ENCODE assay signal across 9 cellular contexts in genomic region chr19:1469200-1469935, GRCh38. TPM values are rescaled to one million over a fixed set of nuclear protein-coding genes. Genes with fewer than 3 reads are reported as not detected.
DNase-seq lines count a peak whose midpoint lies in the region; ATAC-seq and TF ChIP-seq lines count a peak whose summit lies in the region.
"Had no signal": no experiment of that assay in that cellular context is flagged by ENCODE, and none has a peak within 500 bp of the region (broad histone marks: within the 10 kb centered on the region; RNA-seq: fewer than 3 reads in every experiment).

No MANE protein-coding gene starts in this region.

- TF ChIP-seq RAD21 in HCT116 (IDR thresholded peaks at IDR 0.05; ENCODE audit: low read depth): no peak

- H3K27ac ChIP-seq in HCT116 (ENCODE audit: low read depth, low read length): peak overlapping the region; percentile 91
- peak overlapping the region; percentile 71 for H3K27ac ChIP-seq in WERI-Rb-1
- no peak overlapping the region for H3K27ac ChIP-seq in left ventricle myocardium inferior (replicated peaks)

- no peaks in the 10 kb centered on the region; a peak in 1 of 4 replicates for H3K36me3 ChIP-seq in HCT116 (ENCODE audit: control insufficient read depth in 1 of 2, insufficient read depth in 2 of 2, low read length in 2 of 2)
- H3K36me3 ChIP-seq in WERI-Rb-1: peaks cover 20% of the 10 kb centered on the region
- H3K36me3 ChIP-seq in left ventricle myocardium inferior: no peaks in the 10 kb centered on the region

- H3K36me3 Mint-ChIP-seq in stimulated activated effector memory CD8-positive, alpha-beta T cell treated with anti-CD3 and anti-CD28 coated beads, Interleukin-12 subunit alpha, Interleukin-12 subunit beta, amount 100 ng/mL, for 72 hours: no peaks in the 10 kb centered on the region

- BruUV-seq in HCT116 (replicated peaks; lab: Mats Ljungman, UMichigan): no TSS peak

- H3K9me2 ChIP-seq in HCT116 (ENCODE audit: insufficient read depth): no peaks in the 10 kb centered on the region

- no peak for TF ChIP-seq CTCF in HCT116 (IDR thresholded peaks at IDR 0.05 in 2 of 3, conservative IDR thresholded peaks at IDR 0.05 in 1 of 3; ENCODE audit: borderline replicate concordance in 1 of 3, insufficient read depth in 1 of 3, low read depth in 2 of 3, low read length in 2 of 3)
- no peak for TF ChIP-seq CTCF in WERI-Rb-1 (IDR thresholded peaks at IDR 0.05; ENCODE audit: low read depth, low read length)
- TF ChIP-seq CTCF in left ventricle myocardium inferior (IDR thresholded peaks at IDR 0.05; ENCODE audit: borderline replicate concordance): no peak

- H4K20me1 ChIP-seq in HCT116 (ENCODE audit: insufficient read depth): no peaks in the 10 kb centered on the region

- H3K9me3 ChIP-seq in HCT116 (ENCODE audit: control insufficient read depth in 1 of 2, insufficient read depth in 1 of 2, low read depth in 1 of 2, low read length in 2 of 2): no peaks in the 10 kb centered on the region
- H3K9me3 ChIP-seq in WERI-Rb-1 (ENCODE audit: severe bottlenecking): no peaks in the 10 kb centered on the region
- no peaks in the 10 kb centered on the region for H3K9me3 ChIP-seq in left ventricle myocardium inferior (replicated peaks)

- POLR2A ChIA-PET in HCT116 (lab: Charles Lee): no interaction called here

- H3K4me3 ChIP-seq in HCT116 (replicated peaks in 1 of 2; ENCODE audit: low read depth in 1 of 2, low read length in 2 of 2) (peak overlapping the region; percentile 57 to 66), WERI-Rb-1 (ENCODE audit: low read depth, low read length) (no peak overlapping the region), left ventricle myocardium inferior (peak overlapping the region; percentile 75)
- H3K4me3 ChIP-seq: lung had no signal

- H3K9ac ChIP-seq in HCT116 (ENCODE audit: low read length): peak overlapping the region; percentile 69

- no peak overlapping the region for H2AFZ ChIP-seq in HCT116 (ENCODE audit: low read depth, low read length, poor library complexity, severe bottlenecking)

- H3K4me2 ChIP-seq in HCT116 (ENCODE audit: low read length): peak overlapping the region; percentile 96

- peak overlapping the region; percentile 68 for H3K4me3 Mint-ChIP-seq in stimulated activated effector memory CD8-positive, alpha-beta T cell treated with anti-CD3 and anti-CD28 coated beads, Interleukin-12 subunit alpha, Interleukin-12 subunit beta, amount 100 ng/mL, for 72 hours

- peaks cover 11% of the 10 kb centered on the region; the same call in 1 of the 2 replicates for H3K79me2 ChIP-seq in HCT116 (ENCODE audit: insufficient read depth, low read length)

- peak; percentile 35 for ATAC-seq in HCT116
- peak; percentile 38 for ATAC-seq in stimulated activated effector memory CD8-positive, alpha-beta T cell treated with anti-CD3 and anti-CD28 coated beads, Interleukin-12 subunit alpha, Interleukin-12 subunit beta, amount 100 ng/mL, for 72 hours
- ATAC-seq in HG03025 (IDR thresholded peaks at IDR 0.05; ENCODE audit: low FRiP score, unreplicated experiment): no peak
- no peak for ATAC-seq in HG02759 (IDR thresholded peaks at IDR 0.05; ENCODE audit: unreplicated experiment)

- intact Hi-C loops in HCT116 (cut with micrococcal nuclease): no loop called here
- intact Hi-C loops in left ventricle myocardium inferior (cut with micrococcal nuclease): no loop called here

- H3K9me3 Mint-ChIP-seq in stimulated activated effector memory CD8-positive, alpha-beta T cell treated with anti-CD3 and anti-CD28 coated beads, Interleukin-12 subunit alpha, Interleukin-12 subunit beta, amount 100 ng/mL, for 72 hours: no peaks in the 10 kb centered on the region

- RAD21 ChIA-PET in HCT116 (lab: Charles Lee; ENCODE audit: low non-redundant PET in 1 of 2, low total read pairs in 2 of 2, uncharacterized antibody in 2 of 2, unreplicated experiment in 2 of 2): interaction anchor here in 1 of 2 experiments (0.6 kb wide), 1 partner anchor 112 kb away, joined by 3 read pairs; no protein-coding TSS in a partner anchor

- no peak for TF ChIP-seq POLR2A in HCT116 (IDR thresholded peaks at IDR 0.05; ENCODE audit: borderline replicate concordance, extremely low read depth, insufficient read depth, insufficient read length)

- peaks cover 19% of the 10 kb centered on the region for H3K4me1 Mint-ChIP-seq in stimulated activated effector memory CD8-positive, alpha-beta T cell treated with anti-CD3 and anti-CD28 coated beads, Interleukin-12 subunit alpha, Interleukin-12 subunit beta, amount 100 ng/mL, for 72 hours

- H3K4me1 ChIP-seq in HCT116 (ENCODE audit: control insufficient read depth in 1 of 2, insufficient read depth in 2 of 2, low read length in 2 of 2) (peaks cover 19 to 39% of the 10 kb centered on the region in 2 experiments), left ventricle myocardium inferior (peaks cover 81% of the 10 kb centered on the region)

- no peak for DNase-seq in HCT116 (ENCODE audit: low read depth, low spot score)
- no peak for DNase-seq in WERI-Rb-1
- DNase-seq in left ventricle myocardium inferior: no peak
- DNase-seq in stimulated activated effector memory CD8-positive, alpha-beta T cell treated with anti-CD3 and anti-CD28 coated beads, Interleukin-12 subunit alpha, Interleukin-12 subunit beta, amount 100 ng/mL, for 72 hours (ENCODE audit: low spot score in 2 of 2): no peak
- no peak for DNase-seq in GDM1 (lab: John Stamatoyannopoulos, UW)
- DNase-seq in hepatic stellate cell (ENCODE audit: low spot score): no peak

- CTCF ChIA-PET in HCT116 (lab: Charles Lee): no interaction called here

- H3K27me3 ChIP-seq in HCT116 (ENCODE audit: insufficient read depth, low read length) (no peaks in the 10 kb centered on the region), WERI-Rb-1 (ENCODE audit: insufficient read depth, low read depth, severe bottlenecking) (no peaks in the 10 kb centered on the region), left ventricle myocardium inferior (ENCODE audit: low read depth) (peaks cover 83% of the 10 kb centered on the region)

- no peak overlapping the region for H3K27ac Mint-ChIP-seq in stimulated activated effector memory CD8-positive, alpha-beta T cell treated with anti-CD3 and anti-CD28 coated beads, Interleukin-12 subunit alpha, Interleukin-12 subunit beta, amount 100 ng/mL, for 72 hours

TF ChIP-seq in HCT116, 20 proteins besides CTCF, POLR2A, EP300 and RAD21:
- TF ChIP-seq ZFX (IDR thresholded peaks at IDR 0.05) (peak; percentile 88), SP1 (IDR thresholded peaks at IDR 0.05; ENCODE audit: low read depth) (no peak), EZH2 (IDR thresholded peaks at IDR 0.05) (no peak), REST (IDR thresholded peaks at IDR 0.05; ENCODE audit: low read depth) (no peak)
- TF ChIP-seq, protein P1, sequence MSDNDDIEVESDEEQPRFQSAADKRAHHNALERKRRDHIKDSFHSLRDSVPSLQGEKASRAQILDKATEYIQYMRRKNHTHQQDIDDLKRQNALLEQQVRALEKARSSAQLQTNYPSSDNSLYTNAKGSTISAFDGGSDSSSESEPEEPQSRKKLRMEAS (IDR thresholded peaks at IDR 0.05): peak; percentile 31; the same call in 1 of the 2 replicates

RNA-seq across cellular contexts. Expression of gene C19orf25, which starts 9.6 kb away (rescaled TPM):
- 48.8 TPM for total RNA-seq in HCT116 (2021; ENCODE audit: unreplicated experiment)
- polyA plus RNA-seq in HCT116 (2012): 25.7 and 32.1 TPM in 2 replicates
- 16.1 TPM for total RNA-seq in left ventricle myocardium inferior

RNA-seq across cellular contexts. Expression of gene APC2, which starts 19.4 kb away (rescaled TPM):
- total RNA-seq in HCT116 (2021; ENCODE audit: unreplicated experiment) (1.6 TPM), left ventricle myocardium inferior (0.22 TPM)
- polyA plus RNA-seq in HCT116 (2012): 0.62 and 0.66 TPM in 2 replicates

RNA-seq across cellular contexts. Expression of gene PCSK4, which starts 20.8 kb away (rescaled TPM):
- 11.1 TPM for total RNA-seq in HCT116 (2021; ENCODE audit: unreplicated experiment)
- polyA plus RNA-seq in HCT116 (2012): 8.2 and 9.8 TPM in 2 replicates
- 1.3 TPM for total RNA-seq in left ventricle myocardium inferior

RNA-seq across cellular contexts. Expression of gene REEP6, which starts 21.6 kb away (rescaled TPM):
- total RNA-seq in HCT116 (2021; ENCODE audit: unreplicated experiment): 53.9 TPM
- polyA plus RNA-seq in HCT116 (2012): 63.6 and 65.9 TPM in 2 replicates
- 1.9 TPM for total RNA-seq in left ventricle myocardium inferior

RNA-seq across cellular contexts. Expression of gene RPS15, which starts 31.2 kb away (rescaled TPM):
- 1,862 TPM for total RNA-seq in HCT116 (2021; ENCODE audit: unreplicated experiment)
- polyA plus RNA-seq in HCT116 (2012): 2,807 and 2,860 TPM in 2 replicates
- total RNA-seq in left ventricle myocardium inferior: 588 TPM

Comparison
In these comparisons a context has a peak if more than half of its experiments do, and no peak if none do; other contexts are left out.
1. ATAC-seq: peak in HCT116 (single experiment) and stimulated activated effector memory CD8-positive, alpha-beta T cell treated with anti-CD3 and anti-CD28 coated beads, Interleukin-12 subunit alpha, Interleukin-12 subunit beta, amount 100 ng/mL, for 72 hours (single experiment); none in HG03025 (single experiment) and HG02759 (single experiment).